9 cellular contexts compared by ENCODE assay signal in genomic region chr1:90616395-90616794, GRCh38.
A peak's percentile ranks its signal among the peaks of the same experiment; 100 is the strongest.
DNase-seq lines count a peak whose midpoint lies in the region; ATAC-seq and TF ChIP-seq lines count a peak whose summit lies in the region.
"Had no signal": no experiment of that assay in that cellular context is flagged by ENCODE, and none has a peak within 500 bp of the region (broad histone marks: within the 10 kb centered on the region; RNA-seq: fewer than 3 reads in every experiment).

No MANE protein-coding gene starts in this region.

- no peaks in the 10 kb centered on the region for H3K4me1 Mint-ChIP-seq in activated naive CD8-positive, alpha-beta T cell treated with anti-CD3 and anti-CD28 coated beads, Interleukin-2, amount 50 U/mL, for 24 hours

- no peaks in the 10 kb centered on the region for H3K9me3 Mint-ChIP-seq in activated naive CD8-positive, alpha-beta T cell treated with anti-CD3 and anti-CD28 coated beads, Interleukin-2, amount 50 U/mL, for 24 hours

- H3K36me3 ChIP-seq in OCI-LY1 (ENCODE audit: insufficient read depth, low read length) (no peaks in the 10 kb centered on the region), lower lobe of right lung (no peaks in the 10 kb centered on the region)

- no peaks in the 10 kb centered on the region for H3K79me2 ChIP-seq in OCI-LY1 (ENCODE audit: insufficient read depth, low read length)

- POLR2A ChIA-PET in AG04449 (lab: Yijun Ruan, JAX) = no interaction called here

- intact Hi-C loops in lower lobe of right lung (cut with DNase I) = no loop called here

- H3F3A ChIP-seq in OCI-LY1 (ENCODE audit: insufficient read depth, low read length) = no peaks in the 10 kb centered on the region

- H4K20me1 ChIP-seq in OCI-LY1 (ENCODE audit: insufficient read depth, low read length) = no peaks in the 10 kb centered on the region

- peak; percentile 6 for TF ChIP-seq CTCF in AG04449 (IDR thresholded peaks at IDR 0.05; ENCODE audit: insufficient read depth, low read length, missing control alignments)
- TF ChIP-seq CTCF in OCI-LY1 (IDR thresholded peaks at IDR 0.05; ENCODE audit: low read length) = peak; percentile 54
- TF ChIP-seq CTCF in foreskin keratinocyte (conservative IDR thresholded peaks at IDR 0.05) = peak; percentile 32
- TF ChIP-seq CTCF in lower lobe of right lung (IDR thresholded peaks at IDR 0.05) = no peak

- no peak overlapping the region for H2AFZ ChIP-seq in OCI-LY1 (ENCODE audit: low read length)

- no peaks in the 10 kb centered on the region for H3K27me3 ChIP-seq in OCI-LY1 (ENCODE audit: insufficient read depth, low read length)
- no peaks in the 10 kb centered on the region for H3K27me3 ChIP-seq in foreskin keratinocyte
- no peaks in the 10 kb centered on the region for H3K27me3 ChIP-seq in lower lobe of right lung (ENCODE audit: low read depth)

- H3K4me1 ChIP-seq in OCI-LY1 (ENCODE audit: insufficient read depth, low read length, severe bottlenecking) = no peaks in the 10 kb centered on the region
- H3K4me1 ChIP-seq in foreskin keratinocyte = no peaks in the 10 kb centered on the region
- H3K4me1 ChIP-seq in lower lobe of right lung = no peaks in the 10 kb centered on the region

- peaks cover 6% of the 10 kb centered on the region for H3K27me3 Mint-ChIP-seq in activated naive CD8-positive, alpha-beta T cell treated with anti-CD3 and anti-CD28 coated beads, Interleukin-2, amount 50 U/mL, for 24 hours

- H3K4me2 ChIP-seq in OCI-LY1 (ENCODE audit: low read length) = no peak overlapping the region

- CTCF ChIA-PET in AG04449 (lab: Yijun Ruan, JAX) = no interaction called here

- H3K9me3 ChIP-seq in OCI-LY1 (ENCODE audit: low read length) = no peaks in the 10 kb centered on the region
- H3K9me3 ChIP-seq in lower lobe of right lung = no peaks in the 10 kb centered on the region

- H3K36me3 Mint-ChIP-seq in activated naive CD8-positive, alpha-beta T cell treated with anti-CD3 and anti-CD28 coated beads, Interleukin-2, amount 50 U/mL, for 24 hours (ENCODE audit: low read depth) = no peaks in the 10 kb centered on the region

- DNase-seq in AG04449 (ENCODE audit: low read depth, low spot score) = no peak
- peak; percentile 19 for DNase-seq in H4 (ENCODE audit: low spot score)
- DNase-seq in foreskin keratinocyte = peak in 1 of 2 donors; percentile 2
- DNase-seq in superior temporal gyrus (ENCODE audit: extremely low spot score) = no peak
- no peak for DNase-seq in lower lobe of right lung
- DNase-seq in activated naive CD8-positive, alpha-beta T cell treated with anti-CD3 and anti-CD28 coated beads, Interleukin-2, amount 50 U/mL, for 24 hours = no peak
- DNase-seq: DMS79 treated with DMSO at 0.1 percent for 48 hours had no signal

- H3K27ac Mint-ChIP-seq in activated naive CD8-positive, alpha-beta T cell treated with anti-CD3 and anti-CD28 coated beads, Interleukin-2, amount 50 U/mL, for 24 hours = no peak overlapping the region

- H3K4me3 Mint-ChIP-seq in activated naive CD8-positive, alpha-beta T cell treated with anti-CD3 and anti-CD28 coated beads, Interleukin-2, amount 50 U/mL, for 24 hours = no peak overlapping the region

- H3K4me3 ChIP-seq in AG04449 (ENCODE audit: low read depth, low read length) (no peak overlapping the region), OCI-LY1 (ENCODE audit: low read depth, low read length, poor library complexity, severe bottlenecking) (no peak overlapping the region), lower lobe of right lung (no peak overlapping the region)

- H3K27ac ChIP-seq in OCI-LY1 (ENCODE audit: low read depth, low read length, poor library complexity, severe bottlenecking) (no peak overlapping the region), foreskin keratinocyte (no peak overlapping the region), lower lobe of right lung (no peak overlapping the region)

- ATAC-seq in foreskin keratinocyte (peak; percentile 36), lower lobe of right lung (no peak), GM21423 (IDR thresholded peaks at IDR 0.05; ENCODE audit: unreplicated experiment) (no peak)
- no peak for ATAC-seq in activated naive CD8-positive, alpha-beta T cell treated with anti-CD3 and anti-CD28 coated beads, Interleukin-2, amount 50 U/mL, for 24 hours

- H3K9ac ChIP-seq in OCI-LY1 (ENCODE audit: low read length) = no peak overlapping the region

- H3K9me2 ChIP-seq in OCI-LY1 (ENCODE audit: low read depth, low read length) = no peaks in the 10 kb centered on the region
